20 cellular contexts compared by ENCODE assay signal in the genomic region with DNA sequence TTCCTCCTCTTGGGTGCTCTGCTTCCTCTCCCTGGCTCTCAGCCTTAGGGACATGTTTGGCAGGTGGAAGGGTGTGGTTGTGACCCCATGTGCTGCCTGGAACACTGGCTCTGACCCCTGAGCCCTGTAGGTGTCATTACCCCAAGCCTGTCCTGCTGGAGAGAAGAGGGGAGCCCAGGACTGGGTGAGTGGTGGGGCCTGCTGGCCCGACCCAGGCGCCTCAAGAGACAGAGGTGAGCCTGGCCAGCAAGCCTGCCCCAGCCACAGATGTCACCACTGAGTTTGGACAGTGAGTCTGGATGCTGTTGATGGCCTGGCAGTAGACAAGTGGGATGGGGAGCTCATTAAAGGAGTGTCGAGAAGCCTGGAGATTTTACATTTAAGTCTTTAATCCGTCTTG.
"Had no signal": no experiment of that assay in that cellular context is flagged by ENCODE, and none has a peak within 500 bp of the region (broad histone marks: within the 10 kb centered on the region; RNA-seq: fewer than 3 reads in every experiment).

No MANE protein-coding gene starts in this region.

- H3K36me3 ChIP-seq: left ventricle myocardium inferior, ovary, prostate gland, suprapubic skin, tibial artery, uterus had no signal

- H3K4me1 Mint-ChIP-seq: memory B cell; naive thymus-derived CD4-positive, alpha-beta T cell; stimulated activated effector memory CD8-positive, alpha-beta T cell treated with anti-CD3 and anti-CD28 coated beads, Interleukin-12 subunit alpha, Interleukin-12 subunit beta, amount 100 ng/mL, for 72 hours had no signal

- H3K4me3 ChIP-seq: hepatocyte, left ventricle myocardium inferior, mucosa of descending colon, ovary, prostate gland, skin epidermis, suprapubic skin, thoracic aorta, tibial artery, uterus had no signal

- H3K27me3 Mint-ChIP-seq: memory B cell had no signal

- DNase-seq: left ventricle myocardium inferior; midbrain; naive thymus-derived CD4-positive, alpha-beta T cell; ovary; retina; stimulated activated CD4-positive, alpha-beta T cell treated with anti-CD3 and anti-CD28 coated beads, Interleukin-4, amount 100 ng/mL, for 24 hours; stimulated activated naive CD4-positive, alpha-beta T cell; trophoblast cell; uterus had no signal

- H3K4me1 ChIP-seq: left ventricle myocardium inferior, prostate gland, suprapubic skin, uterus had no signal

- H3K9me3 ChIP-seq: mucosa of descending colon, ovary, prostate gland, suprapubic skin, uterus had no signal

- H3K27ac Mint-ChIP-seq: memory B cell; naive thymus-derived CD4-positive, alpha-beta T cell; natural killer cell treated with Interleukin-12 subunit alpha and Interleukin-12 subunit beta and Interleukin-15 and Interleukin-18, amount 100 ng/mL, for 72 hours; stimulated activated effector memory CD8-positive, alpha-beta T cell treated with anti-CD3 and anti-CD28 coated beads, Interleukin-12 subunit alpha, Interleukin-12 subunit beta, amount 100 ng/mL, for 72 hours; stimulated activated naive CD8-positive, alpha-beta T cell treated with anti-CD3 and anti-CD28 coated beads, Interleukin-15, Interleukin-2, amounts not matched to agents 100 ng/mL and 50 ng/mL, for 24 hours had no signal

- H3K4me3 Mint-ChIP-seq: memory B cell; naive thymus-derived CD4-positive, alpha-beta T cell; natural killer cell treated with Interleukin-12 subunit alpha and Interleukin-12 subunit beta and Interleukin-15 and Interleukin-18, amount 100 ng/mL, for 72 hours; stimulated activated effector memory CD8-positive, alpha-beta T cell treated with anti-CD3 and anti-CD28 coated beads, Interleukin-12 subunit alpha, Interleukin-12 subunit beta, amount 100 ng/mL, for 72 hours; stimulated activated naive CD8-positive, alpha-beta T cell treated with anti-CD3 and anti-CD28 coated beads, Interleukin-15, Interleukin-2, amounts not matched to agents 100 ng/mL and 50 ng/mL, for 24 hours had no signal

- H3K27me3 ChIP-seq: hepatocyte, ovary, suprapubic skin, uterus had no signal

- H3K36me3 Mint-ChIP-seq: naive thymus-derived CD4-positive, alpha-beta T cell; natural killer cell treated with Interleukin-12 subunit alpha and Interleukin-12 subunit beta and Interleukin-15 and Interleukin-18, amount 100 ng/mL, for 72 hours; stimulated activated effector memory CD8-positive, alpha-beta T cell treated with anti-CD3 and anti-CD28 coated beads, Interleukin-12 subunit alpha, Interleukin-12 subunit beta, amount 100 ng/mL, for 72 hours had no signal

- H3K27ac ChIP-seq: hepatocyte, left ventricle myocardium inferior, ovary, prostate gland, skin epidermis, suprapubic skin, thoracic aorta, tibial artery, uterus had no signal

- H3K9me3 Mint-ChIP-seq: natural killer cell treated with Interleukin-12 subunit alpha and Interleukin-12 subunit beta and Interleukin-15 and Interleukin-18, amount 100 ng/mL, for 72 hours; stimulated activated effector memory CD8-positive, alpha-beta T cell treated with anti-CD3 and anti-CD28 coated beads, Interleukin-12 subunit alpha, Interleukin-12 subunit beta, amount 100 ng/mL, for 72 hours had no signal
